8 cellular contexts compared by ENCODE assay signal in the genomic region with DNA sequence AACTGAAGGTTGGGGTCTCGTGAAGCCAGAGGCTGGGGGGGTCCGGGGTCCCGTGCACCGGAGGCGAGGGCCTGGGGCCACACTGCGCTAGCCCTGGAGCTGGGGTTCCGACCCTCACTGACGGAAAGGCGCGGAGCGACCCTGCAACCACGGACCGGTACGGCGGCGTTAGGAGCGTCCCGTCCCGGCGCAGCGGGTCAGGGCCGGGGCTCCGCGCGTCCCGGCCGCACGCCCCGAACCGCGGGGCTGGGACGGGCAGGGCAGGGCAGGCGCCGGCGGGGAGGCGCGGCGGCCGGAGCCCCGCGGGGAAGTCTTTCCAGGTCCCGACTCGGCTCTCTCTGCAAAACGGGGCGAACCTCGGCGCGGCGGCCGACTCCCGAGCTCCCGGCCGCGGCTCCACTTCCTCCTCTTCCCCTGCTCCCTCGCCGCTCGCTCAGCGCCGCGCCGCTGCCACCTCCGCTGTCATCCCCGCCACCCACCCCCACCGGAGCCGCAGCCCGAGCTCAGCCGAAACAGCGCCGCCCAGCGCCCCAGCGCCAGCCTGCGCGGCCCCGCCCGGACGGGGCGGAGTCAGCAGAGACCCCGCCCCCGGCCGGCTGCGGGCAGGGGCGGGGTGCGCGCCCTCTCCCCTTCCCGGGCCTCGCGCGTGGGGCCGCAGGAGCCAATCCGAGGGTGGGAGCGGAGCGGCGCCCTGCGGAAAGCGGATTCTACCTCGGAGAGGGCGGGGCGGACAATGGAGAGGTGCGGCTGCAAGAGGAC. TPM values are rescaled to one million over a fixed set of nuclear protein-coding genes. Genes with fewer than 3 reads are reported as not detected.
A peak's percentile ranks its signal among the peaks of the same experiment; 100 is the strongest.
DNase-seq lines count a peak whose midpoint lies in the region; ATAC-seq and TF ChIP-seq lines count a peak whose summit lies in the region.

A gene with protein sequence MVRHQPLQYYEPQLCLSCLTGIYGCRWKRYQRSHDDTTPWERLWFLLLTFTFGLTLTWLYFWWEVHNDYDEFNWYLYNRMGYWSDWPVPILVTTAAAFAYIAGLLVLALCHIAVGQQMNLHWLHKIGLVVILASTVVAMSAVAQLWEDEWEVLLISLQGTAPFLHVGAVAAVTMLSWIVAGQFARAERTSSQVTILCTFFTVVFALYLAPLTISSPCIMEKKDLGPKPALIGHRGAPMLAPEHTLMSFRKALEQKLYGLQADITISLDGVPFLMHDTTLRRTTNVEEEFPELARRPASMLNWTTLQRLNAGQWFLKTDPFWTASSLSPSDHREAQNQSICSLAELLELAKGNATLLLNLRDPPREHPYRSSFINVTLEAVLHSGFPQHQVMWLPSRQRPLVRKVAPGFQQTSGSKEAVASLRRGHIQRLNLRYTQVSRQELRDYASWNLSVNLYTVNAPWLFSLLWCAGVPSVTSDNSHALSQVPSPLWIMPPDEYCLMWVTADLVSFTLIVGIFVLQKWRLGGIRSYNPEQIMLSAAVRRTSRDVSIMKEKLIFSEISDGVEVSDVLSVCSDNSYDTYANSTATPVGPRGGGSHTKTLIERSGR (minus strand): TSS at position 509 of the 759 bp plus-strand sequence. CDS start 48,206 bp downstream, outside the sequence.

- peak within 1 kb of the TSS; percentile 58 to 80 (median 70); a peak in 21 of 22 replicates for H3K27ac ChIP-seq in BLaER1 treated with 17β-estradiol and CSF1 and Interleukin-3, amounts not matched to agents 10 nM and 100 nM
- no peak within 1 kb of the TSS for H3K27ac ChIP-seq in lung (ENCODE audit: low read depth in 1 of 2, low read length in 1 of 2)

- H3K36me3 ChIP-seq in BLaER1 treated with 17β-estradiol and CSF1 and Interleukin-3, amounts not matched to agents 10 nM and 100 nM, result no peaks in the 10 kb centered on the region; a peak in 1 of 22 replicates
- no peaks in the 10 kb centered on the region for H3K36me3 ChIP-seq in lung (ENCODE audit: control insufficient read depth in 2 of 2, insufficient read depth in 2 of 2, low read length in 2 of 2)

- H3K9ac ChIP-seq in BLaER1 treated with 17β-estradiol and CSF1 and Interleukin-3, amounts not matched to agents 10 nM and 100 nM, result peak within 1 kb of the TSS; percentile 77 to 88 (median 84)

- H3K9me3 ChIP-seq in BLaER1 treated with 17β-estradiol and CSF1 and Interleukin-3, amounts not matched to agents 10 nM and 100 nM (replicated peaks in 1 of 11), result no peaks in the 10 kb centered on the region
- no peaks in the 10 kb centered on the region for H3K9me3 ChIP-seq in lung (ENCODE audit: control insufficient read depth in 2 of 2, insufficient read depth in 1 of 2, low read length in 1 of 2)

- H3K27me3 ChIP-seq in BLaER1 treated with 17β-estradiol and CSF1 and Interleukin-3, amounts not matched to agents 10 nM and 100 nM, result peaks cover 16 to 32% (median 26%) of the 10 kb centered on the region in 11 experiments
- no peaks in the 10 kb centered on the region for H3K27me3 ChIP-seq in lung (ENCODE audit: control insufficient read depth, insufficient read depth)

- H3K4me3 ChIP-seq in BLaER1 treated with 17β-estradiol and CSF1 and Interleukin-3, amounts not matched to agents 10 nM and 100 nM, result peak within 1 kb of the TSS; percentile 75 to 91 (median 85)
- peak within 1 kb of the TSS; percentile 65 for H3K4me3 ChIP-seq in lung

- H4K20me1 ChIP-seq in BLaER1 treated with 17β-estradiol and CSF1 and Interleukin-3, amounts not matched to agents 10 nM and 100 nM, result peaks cover 0 to 44% (median 23%) of the 10 kb centered on the region in 11 experiments; a peak in 15 of 22 replicates

- ATAC-seq in GM19324 (IDR thresholded peaks at IDR 0.05; ENCODE audit: low FRiP score, unreplicated experiment) (peak; percentile 80), HG03520 (IDR thresholded peaks at IDR 0.05; ENCODE audit: unreplicated experiment) (peak; percentile 75), lung (ENCODE audit: insufficient read depth, low FRiP score) (peak; percentile 96)

- peak; percentile 37 for TF ChIP-seq CTCF in lung (IDR thresholded peaks at IDR 0.05; ENCODE audit: control extremely low read depth, extremely low read depth)

- H3K4me2 ChIP-seq in BLaER1 treated with 17β-estradiol and CSF1 and Interleukin-3, amounts not matched to agents 10 nM and 100 nM, result peak within 1 kb of the TSS; percentile 99 to 100 (median 100)

- DNase-seq in NCI-H69 (lab: John Stamatoyannopoulos, UW) (peak; percentile 94), ecto neural progenitor cell (ENCODE audit: low spot score) (peak; percentile 92), lung (ENCODE audit: low spot score) (peak; percentile 79)
- peak; percentile 70 to 77 for DNase-seq in activated CD4-positive, alpha-beta T cell treated with anti-CD3 and anti-CD28 coated beads, Interleukin-2, amount 50 U/mL, for 4 hours
- DNase-seq in stimulated activated CD4-positive, alpha-beta T cell treated with anti-CD3 and anti-CD28 coated beads, TNF-alpha, amount 100 ng/mL, for 24 hours (ENCODE audit: low read depth in 3 of 3), result peak; percentile 60 to 88 (median 77)

- peaks cover 28 to 79% (median 74%) of the 10 kb centered on the region in 10 experiments for H3K4me1 ChIP-seq in BLaER1 treated with 17β-estradiol and CSF1 and Interleukin-3, amounts not matched to agents 10 nM and 100 nM
- peaks cover 0 to 7% of the 10 kb centered on the region in 2 donors for H3K4me1 ChIP-seq in lung (ENCODE audit: control insufficient read depth in 2 of 2, insufficient read depth in 2 of 2, low read length in 2 of 2)

- WGBS in lung, 2 donors, result 0 to 1% methylated on average over 52 to 99 of the region's 99 CpGs

RNA-seq across cellular contexts. Expression of the gene that starts here (rescaled TPM):
- 10 to 100 TPM; 15.9 to 24.7 TPM for total RNA-seq in lung
- 1 to 10 TPM; 6.2 to 8.2 TPM for polyA plus RNA-seq in lung

Comparison
In these comparisons a context has a peak if more than half of its experiments do, and no peak if none do; other contexts are left out.
1. H3K27ac ChIP-seq: peak in BLaER1 treated with 17β-estradiol and CSF1 and Interleukin-3, amounts not matched to agents 10 nM and 100 nM (11 of 11); none in lung (0 of 2).
2. Peak in every context shown above with its lines, with median percentiles within 50 percentile points of each other: ATAC-seq and DNase-seq.